In the genomic region with DNA sequence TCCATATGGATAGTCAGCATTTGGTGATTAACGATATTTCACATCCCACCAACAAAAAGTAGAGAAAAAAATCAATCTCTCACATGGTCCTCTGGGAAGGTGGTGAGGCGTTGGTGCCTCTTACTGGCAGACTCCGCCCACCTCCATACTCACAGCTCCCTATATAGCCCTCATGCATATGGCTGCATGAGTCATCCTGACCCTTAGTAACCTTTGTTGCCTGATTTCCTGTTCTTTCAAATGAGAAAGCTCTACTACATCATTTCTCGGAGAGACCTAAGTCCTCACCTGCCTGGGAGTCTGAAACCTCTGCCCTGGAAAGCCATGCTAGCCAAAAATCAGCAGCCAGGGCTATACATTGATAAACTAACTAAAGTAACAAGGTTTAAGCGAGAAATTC, we compare ENCODE assay signal across 8 cellular contexts. TPM values are rescaled to one million over a fixed set of nuclear protein-coding genes. Genes with fewer than 3 reads are reported as not detected.
DNase-seq lines count a peak whose midpoint lies in the region; ATAC-seq and TF ChIP-seq lines count a peak whose summit lies in the region.

No MANE protein-coding gene starts in this region.

- H3K27ac ChIP-seq in MM.1S (ENCODE audit: low read length) (peak overlapping the region; percentile 54; the same call in 1 of the 2 replicates), epithelial cell of prostate (peak overlapping the region; percentile 75)

- H3K9me2 ChIP-seq in MM.1S (replicated peaks; ENCODE audit: insufficient read depth, low read length): no peaks in the 10 kb centered on the region

- no peak overlapping the region for H3K4me3 Mint-ChIP-seq in activated B cell treated with CpG ODN at 0.5 μM for 24 hours

- no peaks in the 10 kb centered on the region for H3K79me2 ChIP-seq in MM.1S (ENCODE audit: low read length)

- no peak overlapping the region for H3K27ac Mint-ChIP-seq in activated B cell treated with CpG ODN at 0.5 μM for 24 hours

- H3K4me1 ChIP-seq in MM.1S (ENCODE audit: low read length): peaks cover 15% of the 10 kb centered on the region

- no peaks in the 10 kb centered on the region for H3K9me3 Mint-ChIP-seq in activated B cell treated with CpG ODN at 0.5 μM for 24 hours

- H3K4me2 ChIP-seq in MM.1S (ENCODE audit: low read depth, low read length): peak overlapping the region; percentile 51

- TF ChIP-seq CTCF in MM.1S (IDR thresholded peaks at IDR 0.05; ENCODE audit: low read length) (no peak), activated B cell treated with CpG ODN at 0.5 μM for 24 hours (IDR thresholded peaks at IDR 0.05) (no peak)

- 0 out of 2 replicates have a peak overlapping the region, but pooled peaks have one; percentile 3 for H3K9ac ChIP-seq in MM.1S (ENCODE audit: low read length)

- POLR2A ChIA-PET in activated B cell treated with CpG ODN at 0.5 μM for 24 hours (lab: Charles Lee): no interaction called here

- no peaks in the 10 kb centered on the region for H3K36me3 Mint-ChIP-seq in activated B cell treated with CpG ODN at 0.5 μM for 24 hours (ENCODE audit: low read depth)

- peaks cover 3% of the 10 kb centered on the region for H3K4me1 Mint-ChIP-seq in activated B cell treated with CpG ODN at 0.5 μM for 24 hours

- H3K36me3 ChIP-seq in MM.1S (replicated peaks; ENCODE audit: insufficient read depth, low read length): no peaks in the 10 kb centered on the region

- H3K27me3 Mint-ChIP-seq in activated B cell treated with CpG ODN at 0.5 μM for 24 hours: peaks cover 2% of the 10 kb centered on the region

- ATAC-seq in activated B cell treated with CpG ODN at 0.5 μM for 24 hours (ENCODE audit: low read depth): peak; percentile 54
- no peak for ATAC-seq in GM21528 (IDR thresholded peaks at IDR 0.05; ENCODE audit: low FRiP score, unreplicated experiment)

- H3F3A ChIP-seq in MM.1S (ENCODE audit: insufficient read depth, low read length): no peaks in the 10 kb centered on the region; the same call in 1 of the 2 replicates

- no peaks in the 10 kb centered on the region for H3K9me3 ChIP-seq in MM.1S (replicated peaks; ENCODE audit: insufficient read depth, low read length)

- intact Hi-C loops in activated B cell treated with CpG ODN at 0.5 μM for 24 hours (cut with micrococcal nuclease): loop anchor here (10.0 kb wide), 1 partner anchor 454 kb away; no protein-coding TSS in a partner anchor

- CTCF ChIA-PET in activated B cell treated with CpG ODN at 0.5 μM for 24 hours (lab: Charles Lee): no interaction called here

- no peak overlapping the region; the same call in 1 of the 2 replicates for H2AFZ ChIP-seq in MM.1S (ENCODE audit: low read length)

- no peaks in the 10 kb centered on the region for H4K20me1 ChIP-seq in MM.1S (ENCODE audit: insufficient read depth, low read length)

- no peak overlapping the region for H3K4me3 ChIP-seq in MM.1S (ENCODE audit: low read length)

- DNase-seq in ELR (ENCODE audit: low read depth): peak; percentile 93
- peak; percentile 78 for DNase-seq in HCEC 1CT
- DNase-seq in MM.1S: peak; percentile 86
- DNase-seq in activated B cell treated with CpG ODN at 0.5 μM for 24 hours: no peak
- DNase-seq in epithelial cell of prostate (ENCODE audit: low read depth, low spot score): peak; percentile 45
- peak; percentile 66 for DNase-seq in stimulated activated CD4-positive, alpha-beta T cell treated with anti-CD3 and anti-CD28 coated beads, Interleukin-2, amount 100 ng/mL, for 4 hours (ENCODE audit: low read depth)
- no peak for DNase-seq in NCI-H1092 treated with DMSO at 0.1 percent for 48 hours (lab: John Stamatoyannopoulos, UW)

- 0 out of 2 replicates have a peak, but pooled peaks cover 3% of the 10 kb centered on the region for H3K27me3 ChIP-seq in MM.1S (replicated peaks; ENCODE audit: insufficient read depth, low read length)

RNA-seq across cellular contexts. Expression of a gene that starts 33.3 kb away (rescaled TPM):
- total RNA-seq in activated B cell treated with CpG ODN at 0.5 μM for 24 hours: 1.7 and 2.3 TPM in 2 replicates

Comparison
In these comparisons a context has a peak if more than half of its experiments do, and no peak if none do; other contexts are left out.
1. DNase-seq: peak in ELR (single experiment), HCEC 1CT (single experiment), MM.1S (single experiment), epithelial cell of prostate (single experiment) and stimulated activated CD4-positive, alpha-beta T cell treated with anti-CD3 and anti-CD28 coated beads, Interleukin-2, amount 100 ng/mL, for 4 hours (single experiment); none in activated B cell treated with CpG ODN at 0.5 μM for 24 hours (single experiment) and NCI-H1092 treated with DMSO at 0.1 percent for 48 hours (single experiment).